Comparison of ENCODE assay signal across 1 cellular context in genomic region chr1:227312364-227313025, GRCh38.
TF ChIP-seq lines count a peak whose summit lies in the region.

No MANE protein-coding gene starts in this region.

TF ChIP-seq in K562, 482 proteins besides CTCF, POLR2A, EP300 and RAD21 (continued from another document and continues in another):
- TF ChIP-seq CHD7 (IDR thresholded peaks at IDR 0.05; ENCODE audit: low read depth, low read length) (no peak), RCOR1 (IDR thresholded peaks at IDR 0.05; ENCODE audit: borderline replicate concordance in 1 of 2, low read depth in 2 of 2, low read length in 2 of 2) (0 out of 4 replicates have a peak, but pooled peaks of 1 of the 2 experiments have one; percentile 12), MAFG (tag; conservative IDR thresholded peaks at IDR 0.05) (no peak), TCF3 (CRISPR knock-in tag; IDR thresholded peaks at IDR 0.05) (no peak), REST (CRISPR knock-in tag; IDR thresholded peaks at IDR 0.05; ENCODE audit: low read depth) (no peak), ZNF79 (CRISPR knock-in tag; IDR thresholded peaks at IDR 0.05; ENCODE audit: low read depth) (no peak), CGGBP1 (CRISPR knock-in tag; IDR thresholded peaks at IDR 0.05) (no peak), USF1 (CRISPR knock-in tag; IDR thresholded peaks at IDR 0.05) (no peak), SMARCE1 (IDR thresholded peaks at IDR 0.05) (0 out of 2 replicates have a peak, but pooled peaks have one; percentile 23), DMBX1 (CRISPR knock-in tag; IDR thresholded peaks at IDR 0.05; ENCODE audit: borderline replicate concordance) (no peak), EGR1 (conservative IDR thresholded peaks at IDR 0.05) (0 out of 2 replicates have a peak, but pooled peaks have one; percentile 31), CHD1 (IDR thresholded peaks at IDR 0.05; ENCODE audit: low read length) (no peak), ZNF778 (CRISPR knock-in tag; IDR thresholded peaks at IDR 0.05) (no peak), STAT6 (CRISPR knock-in tag; IDR thresholded peaks at IDR 0.05) (no peak), NR0B1 (IDR thresholded peaks at IDR 0.05; ENCODE audit: partially characterized antibody) (no peak), PTBP1 (IDR thresholded peaks at IDR 0.05; ENCODE audit: low read depth, low read length) (no peak)
- TF ChIP-seq, protein P1, sequence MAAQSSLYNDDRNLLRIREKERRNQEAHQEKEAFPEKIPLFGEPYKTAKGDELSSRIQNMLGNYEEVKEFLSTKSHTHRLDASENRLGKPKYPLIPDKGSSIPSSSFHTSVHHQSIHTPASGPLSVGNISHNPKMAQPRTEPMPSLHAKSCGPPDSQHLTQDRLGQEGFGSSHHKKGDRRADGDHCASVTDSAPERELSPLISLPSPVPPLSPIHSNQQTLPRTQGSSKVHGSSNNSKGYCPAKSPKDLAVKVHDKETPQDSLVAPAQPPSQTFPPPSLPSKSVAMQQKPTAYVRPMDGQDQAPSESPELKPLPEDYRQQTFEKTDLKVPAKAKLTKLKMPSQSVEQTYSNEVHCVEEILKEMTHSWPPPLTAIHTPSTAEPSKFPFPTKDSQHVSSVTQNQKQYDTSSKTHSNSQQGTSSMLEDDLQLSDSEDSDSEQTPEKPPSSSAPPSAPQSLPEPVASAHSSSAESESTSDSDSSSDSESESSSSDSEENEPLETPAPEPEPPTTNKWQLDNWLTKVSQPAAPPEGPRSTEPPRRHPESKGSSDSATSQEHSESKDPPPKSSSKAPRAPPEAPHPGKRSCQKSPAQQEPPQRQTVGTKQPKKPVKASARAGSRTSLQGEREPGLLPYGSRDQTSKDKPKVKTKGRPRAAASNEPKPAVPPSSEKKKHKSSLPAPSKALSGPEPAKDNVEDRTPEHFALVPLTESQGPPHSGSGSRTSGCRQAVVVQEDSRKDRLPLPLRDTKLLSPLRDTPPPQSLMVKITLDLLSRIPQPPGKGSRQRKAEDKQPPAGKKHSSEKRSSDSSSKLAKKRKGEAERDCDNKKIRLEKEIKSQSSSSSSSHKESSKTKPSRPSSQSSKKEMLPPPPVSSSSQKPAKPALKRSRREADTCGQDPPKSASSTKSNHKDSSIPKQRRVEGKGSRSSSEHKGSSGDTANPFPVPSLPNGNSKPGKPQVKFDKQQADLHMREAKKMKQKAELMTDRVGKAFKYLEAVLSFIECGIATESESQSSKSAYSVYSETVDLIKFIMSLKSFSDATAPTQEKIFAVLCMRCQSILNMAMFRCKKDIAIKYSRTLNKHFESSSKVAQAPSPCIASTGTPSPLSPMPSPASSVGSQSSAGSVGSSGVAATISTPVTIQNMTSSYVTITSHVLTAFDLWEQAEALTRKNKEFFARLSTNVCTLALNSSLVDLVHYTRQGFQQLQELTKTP (IDR thresholded peaks at IDR 0.05; ENCODE audit: low read depth in 1 of 2, partially characterized antibody in 2 of 2): peak in 1 of 2 experiments; percentile 48
- TF ChIP-seq, protein P2, sequence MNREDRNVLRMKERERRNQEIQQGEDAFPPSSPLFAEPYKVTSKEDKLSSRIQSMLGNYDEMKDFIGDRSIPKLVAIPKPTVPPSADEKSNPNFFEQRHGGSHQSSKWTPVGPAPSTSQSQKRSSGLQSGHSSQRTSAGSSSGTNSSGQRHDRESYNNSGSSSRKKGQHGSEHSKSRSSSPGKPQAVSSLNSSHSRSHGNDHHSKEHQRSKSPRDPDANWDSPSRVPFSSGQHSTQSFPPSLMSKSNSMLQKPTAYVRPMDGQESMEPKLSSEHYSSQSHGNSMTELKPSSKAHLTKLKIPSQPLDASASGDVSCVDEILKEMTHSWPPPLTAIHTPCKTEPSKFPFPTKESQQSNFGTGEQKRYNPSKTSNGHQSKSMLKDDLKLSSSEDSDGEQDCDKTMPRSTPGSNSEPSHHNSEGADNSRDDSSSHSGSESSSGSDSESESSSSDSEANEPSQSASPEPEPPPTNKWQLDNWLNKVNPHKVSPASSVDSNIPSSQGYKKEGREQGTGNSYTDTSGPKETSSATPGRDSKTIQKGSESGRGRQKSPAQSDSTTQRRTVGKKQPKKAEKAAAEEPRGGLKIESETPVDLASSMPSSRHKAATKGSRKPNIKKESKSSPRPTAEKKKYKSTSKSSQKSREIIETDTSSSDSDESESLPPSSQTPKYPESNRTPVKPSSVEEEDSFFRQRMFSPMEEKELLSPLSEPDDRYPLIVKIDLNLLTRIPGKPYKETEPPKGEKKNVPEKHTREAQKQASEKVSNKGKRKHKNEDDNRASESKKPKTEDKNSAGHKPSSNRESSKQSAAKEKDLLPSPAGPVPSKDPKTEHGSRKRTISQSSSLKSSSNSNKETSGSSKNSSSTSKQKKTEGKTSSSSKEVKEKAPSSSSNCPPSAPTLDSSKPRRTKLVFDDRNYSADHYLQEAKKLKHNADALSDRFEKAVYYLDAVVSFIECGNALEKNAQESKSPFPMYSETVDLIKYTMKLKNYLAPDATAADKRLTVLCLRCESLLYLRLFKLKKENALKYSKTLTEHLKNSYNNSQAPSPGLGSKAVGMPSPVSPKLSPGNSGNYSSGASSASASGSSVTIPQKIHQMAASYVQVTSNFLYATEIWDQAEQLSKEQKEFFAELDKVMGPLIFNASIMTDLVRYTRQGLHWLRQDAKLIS (CRISPR knock-in tag; IDR thresholded peaks at IDR 0.05): no peak
